14 cellular contexts compared by ENCODE assay signal in genomic region chr1:108878678-108879077, GRCh38. TPM values are rescaled to one million over a fixed set of nuclear protein-coding genes. Genes with fewer than 3 reads are reported as not detected.
DNase-seq lines count a peak whose midpoint lies in the region; ATAC-seq and TF ChIP-seq lines count a peak whose summit lies in the region.
"Had no signal": no experiment of that assay in that cellular context is flagged by ENCODE, and none has a peak within 500 bp of the region (broad histone marks: within the 10 kb centered on the region; RNA-seq: fewer than 3 reads in every experiment).

No MANE protein-coding gene starts in this region.

- no peak overlapping the region for H3K27ac ChIP-seq in OCI-LY7 (ENCODE audit: low read depth, low read length, poor library complexity, severe bottlenecking)
- peak overlapping the region in 7 of 21 experiments; percentile 41 to 91 (median 85) for H3K27ac ChIP-seq in skin epidermis
- H3K27ac ChIP-seq: 22Rv1 had no signal

- H3K4me3 ChIP-seq in OCI-LY7 (ENCODE audit: low read depth, low read length, poor library complexity, severe bottlenecking) (peak overlapping the region; percentile 94), fibroblast of the aortic adventitia (ENCODE audit: low read depth, low read length) (peak overlapping the region; percentile 52), skin epidermis (peak overlapping the region in 5 of 7 experiments; percentile 8 to 92 (median 72))

- H4K20me1 ChIP-seq in OCI-LY7 (ENCODE audit: insufficient read depth, low read length) = no peaks in the 10 kb centered on the region

- peak; percentile 68 for DNase-seq in NCI-H2107 treated with DMSO at 0.1 percent for 48 hours (lab: John Stamatoyannopoulos, UW; ENCODE audit: unreplicated experiment)
- no peak for DNase-seq in NCI-H2107 (lab: John Stamatoyannopoulos, UW)
- DNase-seq in OCI-LY7 (ENCODE audit: low spot score) = no peak
- DNase-seq in fibroblast of the aortic adventitia (ENCODE audit: low read depth) = no peak
- DNase-seq in NCI-H128 (lab: John Stamatoyannopoulos, UW; ENCODE audit: unreplicated experiment) = no peak
- DNase-seq in retina = no peak
- DNase-seq: activated CD4-positive, alpha-beta T cell treated with anti-CD3 and anti-CD28 coated beads, Interleukin-2, amount 10 ng/mL, durations not matched to agents 7 days and 5 days; activated naive CD4-positive, alpha-beta T cell treated with anti-CD3 and anti-CD28 coated beads, Interleukin-2, amount 10 ng/mL, durations not matched to agents 7 days and 5 days; SHP77 treated with DMSO at 0.1 percent for 48 hours had no signal

- 0 out of 2 replicates have a peak, but pooled peaks cover 13% of the 10 kb centered on the region for H3K36me3 ChIP-seq in OCI-LY7 (ENCODE audit: insufficient read depth, low read length)
- H3K36me3 ChIP-seq: HAP-1, neutrophil had no signal

- CTCF ChIA-PET in OCI-LY7 (lab: Charles Lee; ENCODE audit: unreplicated experiment) = no interaction called here

- no TSS peak for BruUV-seq in OCI-LY7 (replicated peaks; lab: Mats Ljungman, UMichigan)

- no peaks in the 10 kb centered on the region for H3K9me2 ChIP-seq in OCI-LY7 (ENCODE audit: insufficient read depth, low read length)

- intact Hi-C loops in OCI-LY7 (cut with micrococcal nuclease; ENCODE audit: unreplicated experiment) = loop anchor here (5.0 kb wide), 3 partner anchors 84 to 321 kb away; partner anchors contain the start of genes CLCC1 and STXBP3

- no peak overlapping the region for H2AFZ ChIP-seq in OCI-LY7 (ENCODE audit: low read length)

- H3K79me2 ChIP-seq in OCI-LY7 (ENCODE audit: insufficient read depth, low read depth, low read length) = peaks cover 52% of the 10 kb centered on the region

- no peaks in the 10 kb centered on the region for H3K9me3 ChIP-seq in OCI-LY7 (ENCODE audit: low read length)
- H3K9me3 ChIP-seq: HAP-1, neutrophil had no signal

- H3K4me1 ChIP-seq in OCI-LY7 (ENCODE audit: insufficient read depth, low read length, poor library complexity, severe bottlenecking) = peaks cover 11% of the 10 kb centered on the region

- TF ChIP-seq CTCF in OCI-LY7 (conservative IDR thresholded peaks at IDR 0.05; ENCODE audit: low read length) = no peak
- no peak for TF ChIP-seq CTCF in fibroblast of the aortic adventitia (IDR thresholded peaks at IDR 0.05; ENCODE audit: insufficient read depth, low read length)

- H3K4me2 ChIP-seq in OCI-LY7 (ENCODE audit: low read length) = peak overlapping the region; percentile 97

- POLR2A ChIA-PET in OCI-LY7 (lab: Charles Lee) = no interaction called here

- ATAC-seq in HG02678 (IDR thresholded peaks at IDR 0.05; ENCODE audit: unreplicated experiment) = no peak

RNA-seq across cellular contexts. Expression of gene GPSM2, which starts 1.9 kb away (rescaled TPM):
- 41.1 and 42.4 TPM in 2 replicates for total RNA-seq in OCI-LY7 (2014; rRNA removed; shearing (Covaris generic))
- total RNA-seq in OCI-LY7 (2022) (37.9 and 42.7 TPM in 2 replicates), fibroblast of the aortic adventitia (ENCODE audit: low replicate concordance) (13.3 and 60.0 TPM in 2 replicates)

RNA-seq across cellular contexts. Expression of gene AKNAD1, which starts 21.8 kb away (rescaled TPM):
- not detected in 2 replicates for total RNA-seq in OCI-LY7 (2014; rRNA removed; shearing (Covaris generic))
- total RNA-seq in OCI-LY7 (2022) = not detected in 2 replicates
- total RNA-seq in fibroblast of the aortic adventitia (ENCODE audit: low replicate concordance) = 0.27 TPM in 1 of 2 replicates, not detected in the other
- total RNA-seq: activated CD4-positive, alpha-beta T cell treated with anti-CD3 and anti-CD28 coated beads, Interleukin-2, amount 10 ng/mL, durations not matched to agents 7 days and 5 days had no signal
